In the genomic region with DNA sequence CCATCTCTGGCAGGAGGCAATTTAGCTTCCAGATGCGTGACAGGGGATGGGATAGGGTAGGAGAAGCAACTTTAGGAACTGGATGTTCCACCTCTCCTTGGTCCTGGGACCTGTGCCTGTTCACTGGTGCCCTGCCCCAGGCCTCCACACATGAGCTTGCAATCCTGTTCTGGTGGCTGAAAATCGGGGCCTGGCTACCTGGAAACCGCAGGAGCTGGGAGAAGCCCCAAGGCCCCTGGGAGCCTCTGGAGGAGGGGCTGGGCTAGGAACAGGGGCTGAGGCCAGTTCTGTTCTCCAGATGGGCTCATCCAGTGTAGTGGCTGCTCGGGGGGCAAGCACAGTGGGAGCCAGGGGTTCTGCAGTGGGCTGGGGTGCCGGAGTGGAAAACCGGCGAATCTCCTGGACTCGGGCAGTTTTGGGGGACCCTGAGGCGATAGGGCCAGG, we compare ENCODE assay signal across 17 cellular contexts. TPM values are rescaled to one million over a fixed set of nuclear protein-coding genes. Genes with fewer than 3 reads are reported as not detected.
DNase-seq lines count a peak whose midpoint lies in the region; ATAC-seq and TF ChIP-seq lines count a peak whose summit lies in the region.
"Had no signal": no experiment of that assay in that cellular context is flagged by ENCODE, and none has a peak within 500 bp of the region (broad histone marks: within the 10 kb centered on the region; RNA-seq: fewer than 3 reads in every experiment).

No MANE protein-coding gene starts in this region.

- no peak for TF ChIP-seq POLR2A in upper lobe of left lung (IDR thresholded peaks at IDR 0.05)

- TF ChIP-seq EP300 in SK-N-SH (IDR thresholded peaks at IDR 0.05; ENCODE audit: borderline replicate concordance in 1 of 2, low read depth in 1 of 2, low read length in 1 of 2) (no peak), upper lobe of left lung (IDR thresholded peaks at IDR 0.05) (no peak)

- H4K20me1 ChIP-seq in SK-N-SH (ENCODE audit: insufficient read depth): no peaks in the 10 kb centered on the region

- peaks cover 6% of the 10 kb centered on the region for H3K27me3 Mint-ChIP-seq in memory B cell
- H3K27me3 Mint-ChIP-seq in activated CD4-positive, alpha-beta memory T cell treated with anti-CD3 and anti-CD28 coated beads, Interleukin-2, amount 10 ng/mL, durations not matched to agents 7 days and 5 days: peaks cover 6% of the 10 kb centered on the region

- H3F3A ChIP-seq in SK-N-SH (replicated peaks; ENCODE audit: insufficient read depth): peaks cover 4% of the 10 kb centered on the region

- H3K9me3 ChIP-seq in SK-N-SH (no peaks in the 10 kb centered on the region), skeletal muscle tissue (ENCODE audit: control insufficient read depth in 3 of 3, low read length in 3 of 3) (no peaks in the 10 kb centered on the region), upper lobe of left lung (no peaks in the 10 kb centered on the region)

- H3K9me2 ChIP-seq in SK-N-SH: no peaks in the 10 kb centered on the region

- H3K36me3 Mint-ChIP-seq in memory B cell: no peaks in the 10 kb centered on the region
- H3K36me3 Mint-ChIP-seq in activated CD4-positive, alpha-beta memory T cell treated with anti-CD3 and anti-CD28 coated beads, Interleukin-2, amount 10 ng/mL, durations not matched to agents 7 days and 5 days (ENCODE audit: low read depth): no peaks in the 10 kb centered on the region
- H3K36me3 Mint-ChIP-seq: IgD-negative memory B cell had no signal

- POLR2A ChIA-PET in SK-N-SH (lab: Yijun Ruan, JAX): interaction anchor here (0.6 to 1.2 kb wide), 2 partner anchors 20 to 21 kb away, joined by 3 read pairs; no protein-coding TSS in a partner anchor
- POLR2A ChIA-PET in activated CD4-positive, alpha-beta memory T cell treated with anti-CD3 and anti-CD28 coated beads, Interleukin-2, amount 10 ng/mL, durations not matched to agents 7 days and 5 days (lab: Charles Lee): interaction anchor here (1.6 kb wide), 1 partner anchor 21 kb away, joined by 4 read pairs; no protein-coding TSS in a partner anchor

- ATAC-seq in SK-N-SH treated with all-trans-retinoic acid at 6 μM for 48 hours (no peak), memory B cell (ENCODE audit: low read depth) (no peak), upper lobe of left lung (ENCODE audit: low FRiP score in 2 of 2) (no peak)

- no peak overlapping the region for H3K4me2 ChIP-seq in SK-N-SH
- H3K4me2 ChIP-seq: PC-9 had no signal

- peak overlapping the region; percentile 71 for H3K4me3 Mint-ChIP-seq in memory B cell
- no peak overlapping the region for H3K4me3 Mint-ChIP-seq in activated CD4-positive, alpha-beta memory T cell treated with anti-CD3 and anti-CD28 coated beads, Interleukin-2, amount 10 ng/mL, durations not matched to agents 7 days and 5 days
- H3K4me3 Mint-ChIP-seq: activated T-helper 1 cell treated with anti-CD3 and anti-CD28 coated beads, Interleukin-12 subunit alpha, Interleukin-12 subunit beta, Interleukin-2, Interleukin-4 antibody, amounts not matched to agents 30 ng/mL and 10 ng/mL and 1 ng/mL, durations not matched to agents 14 hours and 24 hours and 36 hours had no signal

- intact Hi-C loops in dorsolateral prefrontal cortex (cut with DNase I): loop anchor here (5.0 to 10.0 kb wide), 3 partner anchors 62 to 399 kb away; a partner anchor contains a TSS

- no peak for TF ChIP-seq RAD21 in SK-N-SH (IDR thresholded peaks at IDR 0.05; ENCODE audit: low read length)

- no peak overlapping the region; a peak in 1 of 4 replicates for H3K4me3 ChIP-seq in SK-N-SH (ENCODE audit: low read depth in 2 of 2, low read length in 1 of 2)
- peak overlapping the region in 34 of 59 donors; percentile 66 to 95 (median 85) for H3K4me3 ChIP-seq in dorsolateral prefrontal cortex
- H3K4me3 ChIP-seq in skeletal muscle tissue (ENCODE audit: low read length in 3 of 3): peak overlapping the region in 1 of 3 donors; percentile 5
- no peak overlapping the region for H3K4me3 ChIP-seq in upper lobe of left lung
- H3K4me3 ChIP-seq: PC-9 had no signal

- H3K36me3 ChIP-seq in SK-N-SH (replicated peaks in 1 of 2; ENCODE audit: control insufficient read depth in 1 of 2, insufficient read depth in 2 of 2, low read length in 1 of 2) (no peaks in the 10 kb centered on the region), skeletal muscle tissue (ENCODE audit: control insufficient read depth in 3 of 3, insufficient read depth in 3 of 3, low read length in 3 of 3) (peaks cover 10 to 18% (median 12%) of the 10 kb centered on the region in 3 donors), upper lobe of left lung (no peaks in the 10 kb centered on the region)
- H3K36me3 ChIP-seq: brain microvascular endothelial cell had no signal

- H3K4me1 Mint-ChIP-seq in memory B cell: peaks cover 15% of the 10 kb centered on the region
- H3K4me1 Mint-ChIP-seq in activated CD4-positive, alpha-beta memory T cell treated with anti-CD3 and anti-CD28 coated beads, Interleukin-2, amount 10 ng/mL, durations not matched to agents 7 days and 5 days: peaks cover 21% of the 10 kb centered on the region

- peaks cover 4 to 16% of the 10 kb centered on the region in 2 experiments; a peak in 1 of 4 replicates for H3K4me1 ChIP-seq in SK-N-SH (ENCODE audit: control insufficient read depth in 1 of 2, insufficient read depth in 2 of 2, low read depth in 1 of 2, low read length in 1 of 2)
- H3K4me1 ChIP-seq in skeletal muscle tissue (ENCODE audit: control insufficient read depth in 3 of 3, insufficient read depth in 3 of 3, low read length in 3 of 3): peaks cover 54 to 81% (median 80%) of the 10 kb centered on the region in 3 donors
- H3K4me1 ChIP-seq in upper lobe of left lung: peaks cover 8 to 37% (median 20%) of the 10 kb centered on the region in 4 donors

- no peak overlapping the region for H3K27ac Mint-ChIP-seq in memory B cell
- H3K27ac Mint-ChIP-seq in activated CD4-positive, alpha-beta memory T cell treated with anti-CD3 and anti-CD28 coated beads, Interleukin-2, amount 10 ng/mL, durations not matched to agents 7 days and 5 days: no peak overlapping the region
- H3K27ac Mint-ChIP-seq: activated T-helper 1 cell treated with anti-CD3 and anti-CD28 coated beads, Interleukin-12 subunit alpha, Interleukin-12 subunit beta, Interleukin-2, Interleukin-4 antibody, amounts not matched to agents 30 ng/mL and 10 ng/mL and 1 ng/mL, durations not matched to agents 14 hours and 24 hours and 36 hours; IgD-negative memory B cell had no signal

- TF ChIP-seq CTCF in SK-N-SH (IDR thresholded peaks at IDR 0.05) (no peak), dorsolateral prefrontal cortex (IDR thresholded peaks at IDR 0.05 in 54 of 56, conservative IDR thresholded peaks at IDR 0.05 in 2 of 56; ENCODE audit: low read depth in 1 of 56, partially characterized antibody in 56 of 56) (no peak), upper lobe of left lung (IDR thresholded peaks at IDR 0.05) (no peak)

- H3K9me3 Mint-ChIP-seq in memory B cell: no peaks in the 10 kb centered on the region
- H3K9me3 Mint-ChIP-seq in activated CD4-positive, alpha-beta memory T cell treated with anti-CD3 and anti-CD28 coated beads, Interleukin-2, amount 10 ng/mL, durations not matched to agents 7 days and 5 days: no peaks in the 10 kb centered on the region
- H3K9me3 Mint-ChIP-seq: activated T-helper 1 cell treated with anti-CD3 and anti-CD28 coated beads, Interleukin-12 subunit alpha, Interleukin-12 subunit beta, Interleukin-2, Interleukin-4 antibody, amounts not matched to agents 30 ng/mL and 10 ng/mL and 1 ng/mL, durations not matched to agents 14 hours and 24 hours and 36 hours; IgD-negative memory B cell had no signal

- H3K27me3 ChIP-seq in SK-N-SH (ENCODE audit: insufficient read depth) (no peaks in the 10 kb centered on the region), dorsolateral prefrontal cortex (no peaks in the 10 kb centered on the region), skeletal muscle tissue (ENCODE audit: control insufficient read depth in 3 of 3, insufficient read depth in 3 of 3, low read length in 3 of 3) (no peaks in the 10 kb centered on the region), upper lobe of left lung (no peaks in the 10 kb centered on the region)
- H3K27me3 ChIP-seq: brain microvascular endothelial cell had no signal

- H3K9ac ChIP-seq in SK-N-SH (no peak overlapping the region), skeletal muscle tissue (ENCODE audit: low read depth in 1 of 3, low read length in 3 of 3) (peak overlapping the region; percentile 51 to 83 (median 71))

- H3K27ac ChIP-seq in SK-N-SH (ENCODE audit: low read depth in 2 of 2, low read length in 1 of 2) (no peak overlapping the region), dorsolateral prefrontal cortex (peak overlapping the region in 24 of 59 donors; percentile 12 to 89 (median 66)), skeletal muscle tissue (ENCODE audit: low read depth, low read length) (peak overlapping the region; percentile 96), upper lobe of left lung (peak overlapping the region in 2 of 4 donors; percentile 0 to 20)
- H3K27ac ChIP-seq: 22Rv1, brain microvascular endothelial cell, epithelial cell of prostate, PC-9 had no signal

- no peaks in the 10 kb centered on the region for H3K79me2 ChIP-seq in SK-N-SH (ENCODE audit: insufficient read depth)

- WGBS in SK-N-SH (ENCODE audit: low lambda C conversion rate): 97% methylated on average over 9 of the region's 9 CpGs
- 93 to 97% methylated on average over 8 to 9 of the region's 9 CpGs for WGBS in upper lobe of left lung, 2 donors

- DNase-seq in SK-N-SH (no peak), dorsolateral prefrontal cortex (no peak), memory B cell (ENCODE audit: low spot score in 2 of 2) (no peak), upper lobe of left lung (no peak)
- DNase-seq in activated CD8-positive, alpha-beta memory T cell treated with anti-CD3 and anti-CD28 coated beads for 24 hours: no peak
- DNase-seq in activated CD4-positive, alpha-beta memory T cell treated with anti-CD3 and anti-CD28 coated beads, Interleukin-2, amount 10 ng/mL, durations not matched to agents 7 days and 5 days: no peak
- DNase-seq: activated CD4-positive, alpha-beta T cell treated with anti-CD3 and anti-CD28 coated beads for 48 hours; brain microvascular endothelial cell; PC-9 had no signal

- CTCF ChIA-PET in SK-N-SH (lab: Yijun Ruan, JAX): interaction anchor here (1.6 to 17.2 kb wide), 4 partner anchors 11 to 383 kb away, joined by 4 to 216 read pairs (median 8); no protein-coding TSS in a partner anchor
- CTCF ChIA-PET in activated CD4-positive, alpha-beta memory T cell treated with anti-CD3 and anti-CD28 coated beads, Interleukin-2, amount 10 ng/mL, durations not matched to agents 7 days and 5 days (lab: Charles Lee): interaction anchor here (0.6 to 6.7 kb wide), 4 partner anchors 109 to 192 kb away, joined by 4 to 122 read pairs (median 6); no protein-coding TSS in a partner anchor

- 0 out of 2 replicates have a peak overlapping the region, but pooled peaks have one; percentile 95 for H2AFZ ChIP-seq in SK-N-SH (ENCODE audit: low read depth)
- H2AFZ ChIP-seq: PC-9 had no signal

RNA-seq across cellular contexts. Expression of a gene that starts 5.3 kb away (rescaled TPM):
- 0.24 and 0.26 TPM in 2 replicates for polyA plus RNA-seq in SK-N-SH (2012; rRNA removed)
- 0.21 TPM in 2 replicates for polyA plus RNA-seq in SK-N-SH (2012; cell fraction: cytosol; rRNA removed)
- polyA plus RNA-seq in SK-N-SH (2012; cell fraction: nucleus; rRNA removed): 0.07 and 0.08 TPM in 2 replicates
- total RNA-seq in dorsolateral prefrontal cortex: 1 to 10 TPM in 52 of 120 experiments, under 1 TPM in 60, not detected in 8; 0.30 to 2.4 (median 0.94) TPM
- total RNA-seq in skeletal muscle tissue: 1,224 TPM
- total RNA-seq in upper lobe of left lung: 1 to 10 TPM in 2 of 6 donors, under 1 TPM in 1, not detected in 3; 0.46 to 3.5 (median 2.6) TPM
- total RNA-seq in activated CD4-positive, alpha-beta memory T cell treated with anti-CD3 and anti-CD28 coated beads, Interleukin-2, amount 10 ng/mL, durations not matched to agents 7 days and 5 days: not detected
- total RNA-seq: activated T-helper 1 cell treated with anti-CD3 and anti-CD28 coated beads, Interleukin-12 subunit alpha, Interleukin-12 subunit beta, Interleukin-2, Interleukin-4 antibody, amounts not matched to agents 30 ng/mL and 10 ng/mL and 1 ng/mL, durations not matched to agents 14 hours and 24 hours and 36 hours; T-helper 1 cell treated with Interleukin-12 subunit alpha and Interleukin-12 subunit beta and Interleukin-4 antibody, amounts not matched to agents 30 ng/mL and 1 ng/mL, for 36 hours had no signal
- polyA plus RNA-seq: IgD-negative memory B cell had no signal

RNA-seq across cellular contexts. Expression of a gene that starts 9.2 kb away (rescaled TPM):
- polyA plus RNA-seq in SK-N-SH (2012; rRNA removed): 0.05 TPM in 1 of 2 replicates, not detected in the other
- polyA plus RNA-seq in SK-N-SH (2012; cell fraction: cytosol; rRNA removed): under 0.01 TPM in 1 of 2 replicates, not detected in the other
- polyA plus RNA-seq in SK-N-SH (2012; cell fraction: nucleus; rRNA removed): 0.06 and 0.31 TPM in 2 replicates
- 1 to 10 TPM in 2 of 120 experiments, under 1 TPM in 77, not detected in 41; 0.08 to 1.6 (median 0.19) TPM for total RNA-seq in dorsolateral prefrontal cortex
- 17.2 TPM for total RNA-seq in skeletal muscle tissue
- total RNA-seq in upper lobe of left lung: under 1 TPM in 3 of 6 donors, not detected in 3; 0.54 to 0.84 (median 0.78) TPM
- total RNA-seq in activated CD4-positive, alpha-beta memory T cell treated with anti-CD3 and anti-CD28 coated beads, Interleukin-2, amount 10 ng/mL, durations not matched to agents 7 days and 5 days: not detected
- total RNA-seq: subcutaneous adipose tissue had no signal
- polyA plus RNA-seq: IgD-negative memory B cell had no signal

RNA-seq across cellular contexts. Expression of a gene that starts 51.3 kb away (rescaled TPM):
- polyA plus RNA-seq in SK-N-SH (2012; rRNA removed): 3.8 and 4.8 TPM in 2 replicates
- polyA plus RNA-seq in SK-N-SH (2012; cell fraction: cytosol; rRNA removed): 0.76 and 1.5 TPM in 2 replicates
- 22.0 and 28.2 TPM in 2 replicates for polyA plus RNA-seq in SK-N-SH (2012; cell fraction: nucleus; rRNA removed)
- total RNA-seq in dorsolateral prefrontal cortex: 10 to 100 TPM in 90 of 120 experiments, 1 to 10 TPM in 30; 5.2 to 20.2 (median 11.8) TPM
- total RNA-seq in skeletal muscle tissue: 4.7 TPM
- total RNA-seq in upper lobe of left lung: 10 to 100 TPM in 3 of 6 donors, 1 to 10 TPM in 3; 6.6 to 25.1 (median 8.7) TPM
- total RNA-seq in activated CD4-positive, alpha-beta memory T cell treated with anti-CD3 and anti-CD28 coated beads, Interleukin-2, amount 10 ng/mL, durations not matched to agents 7 days and 5 days: 1 to 10 TPM; 8.1 to 9.3 TPM

RNA-seq across cellular contexts. Expression of a gene that starts 55.5 kb away (rescaled TPM):
- 6.5 and 11.0 TPM in 2 replicates for polyA plus RNA-seq in SK-N-SH (2012; rRNA removed)
- polyA plus RNA-seq in SK-N-SH (2012; cell fraction: cytosol; rRNA removed): 7.4 and 9.1 TPM in 2 replicates
- polyA plus RNA-seq in SK-N-SH (2012; cell fraction: nucleus; rRNA removed): 17.7 and 21.4 TPM in 2 replicates
- total RNA-seq in dorsolateral prefrontal cortex: 100 to 1,000 TPM in 119 of 120 experiments, 10 to 100 TPM in 1; 91.9 to 623 (median 231) TPM
- total RNA-seq in skeletal muscle tissue: 20.4 TPM
- 100 to 1,000 TPM in 4 of 6 donors, 10 to 100 TPM in 2; 67.9 to 188 (median 120) TPM for total RNA-seq in upper lobe of left lung
- total RNA-seq in activated CD4-positive, alpha-beta memory T cell treated with anti-CD3 and anti-CD28 coated beads, Interleukin-2, amount 10 ng/mL, durations not matched to agents 7 days and 5 days: 1 to 10 TPM; 3.0 to 3.4 TPM

Comparison
In these comparisons a context has a peak if more than half of its experiments do, and no peak if none do; other contexts are left out.
1. H3K4me3 ChIP-seq: peak in dorsolateral prefrontal cortex (34 of 59); none in SK-N-SH (0 of 2) and upper lobe of left lung (0 of 4).
2. RNA of a gene that starts 5.3 kb away (total RNA-seq): 1,224 TPM in skeletal muscle tissue (single experiment); 0.30 to 2.4 TPM in dorsolateral prefrontal cortex, 0.46 to 3.5 TPM in upper lobe of left lung and not detected in activated CD4-positive, alpha-beta memory T cell treated with anti-CD3 and anti-CD28 coated beads, Interleukin-2, amount 10 ng/mL, durations not matched to agents 7 days and 5 days; every median in the first group is over 100 times any median in the second.